In genomic region chr9:64369111-64369510, GRCh38 we compare ENCODE assay signal across 7 cellular contexts.
A peak's percentile ranks its signal among the peaks of the same experiment; 100 is the strongest.
DNase-seq lines count a peak whose midpoint lies in the region; ATAC-seq and TF ChIP-seq lines count a peak whose summit lies in the region.
"Not testable (repeated sequence)": the region's sequence is repeated elsewhere in the genome, so short reads cannot be mapped to it uniquely, and the experiment has no call there.

No MANE protein-coding gene starts in this region.

- H3K36me3 Mint-ChIP-seq in memory B cell, result not testable (repeated sequence)

- not testable (repeated sequence) for H3K9me3 ChIP-seq in MG63, colonic mucosa

- H3K27me3 Mint-ChIP-seq in memory B cell, result not testable (repeated sequence)

- H3K9ac ChIP-seq in colonic mucosa (ENCODE audit: low read depth in 2 of 2, low read length in 2 of 2), result not testable (repeated sequence)

- not testable (repeated sequence) for H3K27me3 ChIP-seq in MG63, colonic mucosa

- ATAC-seq in GM18909 (IDR thresholded peaks at IDR 0.05; ENCODE audit: poor library complexity, unreplicated experiment) (peak; percentile 100), HG02759 (IDR thresholded peaks at IDR 0.05; ENCODE audit: unreplicated experiment) (peak; percentile 100), memory B cell (ENCODE audit: low read depth) (peak; percentile 100)

- not testable (repeated sequence) for H3K4me3 Mint-ChIP-seq in memory B cell

- H3K4me1 ChIP-seq in colonic mucosa, result not testable (repeated sequence)

- DNase-seq in MG63 (peak; percentile 73), colonic mucosa (peak; percentile 93), memory B cell (ENCODE audit: low spot score in 2 of 2) (peak; percentile 41 to 70)
- DNase-seq in activated CD8-positive, alpha-beta memory T cell treated with anti-CD3 and anti-CD28 coated beads, Interleukin-2, amount 50 U/mL, for 24 hours (ENCODE audit: extremely low read depth), result peak; percentile 46
- peak; percentile 78 to 79 for DNase-seq in stimulated activated CD4-positive, alpha-beta T cell treated with anti-CD3 and anti-CD28 coated beads, Interleukin-4, amount 100 ng/mL, for 4 hours

- H3K9me3 Mint-ChIP-seq in memory B cell, result not testable (repeated sequence)

- H3K27ac ChIP-seq in colonic mucosa, result not testable (repeated sequence)

- not testable (repeated sequence) for H3K27ac Mint-ChIP-seq in memory B cell

- not testable (repeated sequence) for H3K36me3 ChIP-seq in MG63, colonic mucosa

- peak; percentile 13 for TF ChIP-seq CTCF in colonic mucosa (IDR thresholded peaks at IDR 0.05)

- H3K4me1 Mint-ChIP-seq in memory B cell, result not testable (repeated sequence)

- intact Hi-C loops in colonic mucosa (cut with DNase I), result not testable (repeated sequence)

- not testable (repeated sequence) for H3K4me3 ChIP-seq in MG63, colonic mucosa
